ENCODE assay signal across 34 cellular contexts in the genomic region with DNA sequence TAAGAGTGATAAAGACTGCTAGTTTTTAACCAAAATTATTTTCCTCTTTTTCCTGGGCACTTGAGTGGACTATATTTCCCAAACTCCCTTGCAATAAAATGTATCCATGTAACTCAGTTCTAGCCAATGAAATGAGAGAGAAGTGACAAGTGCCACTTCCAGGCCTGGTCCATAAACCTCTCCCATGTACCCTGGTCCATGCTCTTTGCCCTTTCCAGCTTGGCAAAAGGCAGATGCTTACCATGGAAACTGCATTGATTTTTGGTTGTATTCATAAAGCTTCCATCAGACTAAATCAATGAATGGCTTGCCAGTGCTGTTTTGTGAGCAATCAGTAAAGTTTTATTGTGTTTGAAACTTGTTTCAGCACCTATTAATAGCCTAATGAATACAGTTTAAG.
"Had no signal": no experiment of that assay in that cellular context is flagged by ENCODE, and none has a peak within 500 bp of the region (broad histone marks: within the 10 kb centered on the region; RNA-seq: fewer than 3 reads in every experiment).

No MANE protein-coding gene starts in this region.

- DNase-seq: activated B cell treated with CpG ODN at 0.5 μM for 24 hours; activated CD4-positive, alpha-beta memory T cell treated with anti-CD3 and anti-CD28 coated beads for 36 hours; activated CD4-positive, alpha-beta T cell treated with anti-CD3 and anti-CD28 coated beads for 4 hours; activated CD4-positive, alpha-beta T cell treated with anti-CD3 and anti-CD28 coated beads, Interleukin-2, amount 10 ng/mL, durations not matched to agents 24 days and 14 days; activated CD4-positive, alpha-beta T cell treated with anti-CD3 and anti-CD28 coated beads, Interleukin-2, amount 50 U/mL, for 1 hour; activated CD4-positive, alpha-beta T cell treated with anti-CD3 and anti-CD28 coated beads, Interleukin-2, amount 50 U/mL, for 4 hours; activated CD4-positive, CD25-positive, alpha-beta regulatory T cell treated with anti-CD3 and anti-CD28 coated beads, Interleukin-2, amount 50 U/mL, for 72 hours; activated CD8-positive, alpha-beta memory T cell treated with anti-CD3 and anti-CD28 coated beads, Interleukin-2, amount 50 U/mL, for 4 hours; activated CD8-positive, alpha-beta T cell treated with anti-CD3 and anti-CD28 coated beads for 36 hours; activated effector memory CD4-positive, alpha-beta T cell treated with anti-CD3 and anti-CD28 coated beads, Interleukin-2, amount 50 U/mL, for 16 hours; activated gamma-delta T cell treated with Interleukin-2 at 50 U/mL for 16 hours; activated naive CD4-positive, alpha-beta T cell; activated naive CD4-positive, alpha-beta T cell treated with anti-CD3 and anti-CD28 coated beads for 36 hours; activated naive CD4-positive, alpha-beta T cell treated with anti-CD3 and anti-CD28 coated beads, Interleukin-2, amount 50 U/mL, for 16 hours; activated naive CD8-positive, alpha-beta T cell treated with anti-CD3 and anti-CD28 coated beads for 36 hours; activated T-cell treated with anti-CD3 and anti-CD28 coated beads for 4 hours; activated T-cell treated with anti-CD3 and anti-CD28 coated beads, Interleukin-2, amount 50 U/mL, for 1 hour; activated T-cell treated with anti-CD3 and anti-CD28 coated beads, Interleukin-2, amount 50 U/mL, for 4 hours; activated T-cell treated with anti-CD3 and anti-CD28 coated beads, Interleukin-2, amount 50 U/mL, for 72 hours; adrenal gland; amniotic stem cell; aorta; body of pancreas; brain microvascular endothelial cell; central memory CD4-positive, alpha-beta T cell; T-helper 1 cell; T-helper 2 cell; T-helper 9 cell had no signal

- H3K27ac ChIP-seq: adrenal gland, body of pancreas, brain microvascular endothelial cell, breast epithelium, VCaP had no signal

- H3K9me3 ChIP-seq: adrenal gland, body of pancreas, breast epithelium had no signal

- H3K4me3 ChIP-seq: adrenal gland, body of pancreas, breast epithelium had no signal

- FAIRE-seq: astrocyte, TTC549 had no signal

- H3K4me1 ChIP-seq: adrenal gland, body of pancreas, breast epithelium had no signal

- H3K36me3 ChIP-seq: adrenal gland, brain microvascular endothelial cell, breast epithelium had no signal

- ATAC-seq: activated CD8-positive, alpha-beta T cell treated with anti-CD3 and anti-CD28 coated beads for 36 hours; activated naive CD4-positive, alpha-beta T cell treated with anti-CD3 and anti-CD28 coated beads, Interleukin-2, amount 50 U/mL, for 72 hours; activated T-cell treated with anti-CD3 and anti-CD28 coated beads, Interleukin-2, amount 50 U/mL, for 4 hours; activated T-cell treated with anti-CD3 and anti-CD28 coated beads, Interleukin-2, amount 50 U/mL, for 72 hours; activated T-helper 17 cell treated with anti-CD3 and anti-CD28 coated beads, Interleukin-2, amount 50 U/mL, for 72 hours; body of pancreas had no signal

- H3K27me3 ChIP-seq: adrenal gland, body of pancreas, brain microvascular endothelial cell, breast epithelium had no signal
